ENCODE assay signal across 1 cellular context in genomic region chr11:2139691-2140337, GRCh38.
TF ChIP-seq lines count a peak whose summit lies in the region.

No MANE protein-coding gene starts in this region.

TF ChIP-seq in H1, 55 proteins besides CTCF, POLR2A, EP300 and RAD21:
- peak; percentile 88 for TF ChIP-seq SUZ12 (IDR thresholded peaks at IDR 0.05; ENCODE audit: low read length)
- TF ChIP-seq CHD2 (IDR thresholded peaks at IDR 0.05; ENCODE audit: low read length) = no peak
- TF ChIP-seq CBX8 (IDR thresholded peaks at IDR 0.05; ENCODE audit: borderline replicate concordance, low read depth, low read length) = no peak
- no peak for TF ChIP-seq SIN3A (conservative IDR thresholded peaks at IDR 0.05 in 1 of 2, IDR thresholded peaks at IDR 0.05 in 1 of 2; ENCODE audit: low read depth in 1 of 2, low read length in 2 of 2)
- peak; percentile 35 for TF ChIP-seq CTBP2 (IDR thresholded peaks at IDR 0.05; ENCODE audit: borderline replicate concordance, insufficient read depth, insufficient read length, low read length)
- TF ChIP-seq RNF2 (IDR thresholded peaks at IDR 0.05; ENCODE audit: borderline replicate concordance, low read depth, low read length, missing control alignments, poor library complexity, severe bottlenecking) = peak; percentile 22
- no peak for TF ChIP-seq RXRA (IDR thresholded peaks at IDR 0.05; ENCODE audit: insufficient read depth, low read depth, low read length)
- TF ChIP-seq CEBPB (IDR thresholded peaks at IDR 0.05; ENCODE audit: low read depth, low read length) = no peak
- TF ChIP-seq RFX5 (IDR thresholded peaks at IDR 0.05; ENCODE audit: borderline replicate concordance, low read depth, low read length) = no peak
- no peak for TF ChIP-seq CHD1 (IDR thresholded peaks at IDR 0.05; ENCODE audit: low read depth, low read length)
- no peak for TF ChIP-seq RBBP5 (IDR thresholded peaks at IDR 0.05; ENCODE audit: borderline replicate concordance, low read depth, low read length)
- TF ChIP-seq ASH2L (IDR thresholded peaks at IDR 0.05; ENCODE audit: low read length) = no peak
- no peak for TF ChIP-seq BCL11A (IDR thresholded peaks at IDR 0.05; ENCODE audit: low read depth in 2 of 2, low read length in 2 of 2)
- no peak for TF ChIP-seq POU5F1 (IDR thresholded peaks at IDR 0.05; ENCODE audit: low read depth, low read length)
- TF ChIP-seq, protein P1, sequence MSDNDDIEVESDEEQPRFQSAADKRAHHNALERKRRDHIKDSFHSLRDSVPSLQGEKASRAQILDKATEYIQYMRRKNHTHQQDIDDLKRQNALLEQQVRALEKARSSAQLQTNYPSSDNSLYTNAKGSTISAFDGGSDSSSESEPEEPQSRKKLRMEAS (IDR thresholded peaks at IDR 0.05) = no peak
- TF ChIP-seq PHF8 (conservative IDR thresholded peaks at IDR 0.05; ENCODE audit: low read depth, low read length) = no peak
- peak; percentile 26 for TF ChIP-seq E2F6 (IDR thresholded peaks at IDR 0.05)
- TF ChIP-seq KDM4A (IDR thresholded peaks at IDR 0.05; ENCODE audit: low read depth, low read length, severe bottlenecking) = peak; percentile 45
